Comparison of ENCODE assay signal across 1 cellular context in the genomic region with DNA sequence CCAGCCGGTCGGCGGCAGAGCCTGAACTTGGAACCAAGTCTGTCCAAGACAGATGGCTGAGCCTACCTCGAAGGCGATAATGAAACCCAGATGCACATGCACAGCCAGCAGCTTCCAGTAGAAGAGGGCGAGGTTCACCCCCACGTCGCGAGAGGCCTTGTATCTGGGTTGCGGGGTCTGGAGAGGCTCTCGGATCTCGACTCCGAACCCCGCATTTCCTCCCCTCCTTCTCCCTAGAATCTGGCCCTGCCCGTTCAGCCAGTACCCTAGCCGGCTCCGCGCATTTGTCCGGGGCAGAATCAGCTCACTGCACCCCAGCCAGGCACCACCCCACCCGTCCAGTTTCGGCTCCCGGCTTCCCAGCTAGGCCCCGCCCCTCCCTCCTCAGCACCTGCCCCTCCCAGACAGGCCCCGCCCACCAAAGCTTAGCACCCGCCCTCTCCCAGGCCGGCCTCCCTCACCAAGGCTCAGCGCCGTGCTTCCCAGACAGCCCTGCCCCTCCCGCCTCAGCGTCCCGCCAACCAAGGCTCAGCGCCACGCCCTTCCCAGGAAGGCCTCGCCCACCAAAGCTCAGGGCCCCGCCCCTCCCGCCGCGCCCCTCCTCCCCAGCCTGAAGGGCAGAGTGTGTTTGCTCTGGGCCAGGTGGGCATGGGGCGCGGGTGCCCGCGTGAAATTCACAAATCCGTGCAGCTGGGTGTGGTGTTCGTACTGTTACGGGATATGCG.
TF ChIP-seq lines count a peak whose summit lies in the region.

No MANE protein-coding gene starts in this region.

TF ChIP-seq in K562, 482 proteins besides CTCF, POLR2A, EP300 and RAD21 (continued from another document and continues in another):
- TF ChIP-seq, protein P1, sequence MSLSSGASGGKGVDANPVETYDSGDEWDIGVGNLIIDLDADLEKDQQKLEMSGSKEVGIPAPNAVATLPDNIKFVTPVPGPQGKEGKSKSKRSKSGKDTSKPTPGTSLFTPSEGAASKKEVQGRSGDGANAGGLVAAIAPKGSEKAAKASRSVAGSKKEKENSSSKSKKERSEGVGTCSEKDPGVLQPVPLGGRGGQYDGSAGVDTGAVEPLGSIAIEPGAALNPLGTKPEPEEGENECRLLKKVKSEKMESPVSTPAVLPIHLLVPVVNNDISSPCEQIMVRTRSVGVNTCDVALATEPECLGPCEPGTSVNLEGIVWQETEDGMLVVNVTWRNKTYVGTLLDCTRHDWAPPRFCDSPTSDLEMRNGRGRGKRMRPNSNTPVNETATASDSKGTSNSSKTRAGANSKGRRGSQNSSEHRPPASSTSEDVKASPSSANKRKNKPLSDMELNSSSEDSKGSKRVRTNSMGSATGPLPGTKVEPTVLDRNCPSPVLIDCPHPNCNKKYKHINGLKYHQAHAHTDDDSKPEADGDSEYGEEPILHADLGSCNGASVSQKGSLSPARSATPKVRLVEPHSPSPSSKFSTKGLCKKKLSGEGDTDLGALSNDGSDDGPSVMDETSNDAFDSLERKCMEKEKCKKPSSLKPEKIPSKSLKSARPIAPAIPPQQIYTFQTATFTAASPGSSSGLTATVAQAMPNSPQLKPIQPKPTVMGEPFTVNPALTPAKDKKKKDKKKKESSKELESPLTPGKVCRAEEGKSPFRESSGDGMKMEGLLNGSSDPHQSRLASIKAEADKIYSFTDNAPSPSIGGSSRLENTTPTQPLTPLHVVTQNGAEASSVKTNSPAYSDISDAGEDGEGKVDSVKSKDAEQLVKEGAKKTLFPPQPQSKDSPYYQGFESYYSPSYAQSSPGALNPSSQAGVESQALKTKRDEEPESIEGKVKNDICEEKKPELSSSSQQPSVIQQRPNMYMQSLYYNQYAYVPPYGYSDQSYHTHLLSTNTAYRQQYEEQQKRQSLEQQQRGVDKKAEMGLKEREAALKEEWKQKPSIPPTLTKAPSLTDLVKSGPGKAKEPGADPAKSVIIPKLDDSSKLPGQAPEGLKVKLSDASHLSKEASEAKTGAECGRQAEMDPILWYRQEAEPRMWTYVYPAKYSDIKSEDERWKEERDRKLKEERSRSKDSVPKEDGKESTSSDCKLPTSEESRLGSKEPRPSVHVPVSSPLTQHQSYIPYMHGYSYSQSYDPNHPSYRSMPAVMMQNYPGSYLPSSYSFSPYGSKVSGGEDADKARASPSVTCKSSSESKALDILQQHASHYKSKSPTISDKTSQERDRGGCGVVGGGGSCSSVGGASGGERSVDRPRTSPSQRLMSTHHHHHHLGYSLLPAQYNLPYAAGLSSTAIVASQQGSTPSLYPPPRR (CRISPR knock-in tag; IDR thresholded peaks at IDR 0.05; ENCODE audit: borderline replicate concordance), result no peak
- TF ChIP-seq, protein P2, sequence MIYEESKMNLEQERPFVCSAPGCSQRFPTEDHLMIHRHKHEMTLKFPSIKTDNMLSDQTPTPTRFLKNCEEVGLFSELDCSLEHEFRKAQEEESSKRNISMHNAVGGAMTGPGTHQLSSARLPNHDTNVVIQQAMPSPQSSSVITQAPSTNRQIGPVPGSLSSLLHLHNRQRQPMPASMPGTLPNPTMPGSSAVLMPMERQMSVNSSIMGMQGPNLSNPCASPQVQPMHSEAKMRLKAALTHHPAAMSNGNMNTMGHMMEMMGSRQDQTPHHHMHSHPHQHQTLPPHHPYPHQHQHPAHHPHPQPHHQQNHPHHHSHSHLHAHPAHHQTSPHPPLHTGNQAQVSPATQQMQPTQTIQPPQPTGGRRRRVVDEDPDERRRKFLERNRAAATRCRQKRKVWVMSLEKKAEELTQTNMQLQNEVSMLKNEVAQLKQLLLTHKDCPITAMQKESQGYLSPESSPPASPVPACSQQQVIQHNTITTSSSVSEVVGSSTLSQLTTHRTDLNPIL (CRISPR knock-in tag; IDR thresholded peaks at IDR 0.05), result no peak
- TF ChIP-seq HDAC6 (IDR thresholded peaks at IDR 0.05; ENCODE audit: low read depth, low read length) (no peak), YY1 (IDR thresholded peaks at IDR 0.05; ENCODE audit: borderline replicate concordance in 1 of 3, control insufficient read depth in 1 of 3, extremely low read depth in 1 of 3, insufficient read depth in 3 of 3, insufficient read length in 1 of 3, insufficient replicate concordance in 2 of 3, low read depth in 1 of 3, low read length in 2 of 3) (peak in 2 of 3 experiments; percentile 16 to 78), JUNB (CRISPR knock-in tag; conservative IDR thresholded peaks at IDR 0.05) (no peak), ZNF143 (CRISPR knock-in tag; IDR thresholded peaks at IDR 0.05) (no peak), HOXB6 (CRISPR knock-in tag; IDR thresholded peaks at IDR 0.05; ENCODE audit: borderline replicate concordance) (no peak), NONO (IDR thresholded peaks at IDR 0.05; ENCODE audit: low read depth in 2 of 2, low read length in 1 of 2) (no peak), TRIM24 (IDR thresholded peaks at IDR 0.05) (peak in 1 of 2 experiments; percentile 61; a peak in 1 of 4 replicates), EGR1 (conservative IDR thresholded peaks at IDR 0.05) (no peak), RBBP5 (IDR thresholded peaks at IDR 0.05; ENCODE audit: borderline replicate concordance, insufficient read depth, low read length, poor library complexity, severe bottlenecking) (peak; percentile 30), ZNF41 (CRISPR knock-in tag; conservative IDR thresholded peaks at IDR 0.05) (no peak), RBFOX2 (IDR thresholded peaks at IDR 0.05; ENCODE audit: low read depth, low read length) (peak; percentile 48; the same call in 1 of the 2 replicates), ARID2 (IDR thresholded peaks at IDR 0.05) (no peak), ERF (CRISPR knock-in tag; IDR thresholded peaks at IDR 0.05) (no peak), ZNF778 (CRISPR knock-in tag; IDR thresholded peaks at IDR 0.05) (no peak), ZNF75A (CRISPR knock-in tag; IDR thresholded peaks at IDR 0.05) (no peak), HDAC2 (IDR thresholded peaks at IDR 0.05) (peak; percentile 41; the same call in 1 of the 2 replicates), KLF10 (CRISPR knock-in tag; IDR thresholded peaks at IDR 0.05) (no peak), ZNF444 (CRISPR knock-in tag; IDR thresholded peaks at IDR 0.05) (no peak), BRF1 (IDR thresholded peaks at IDR 0.05; ENCODE audit: borderline replicate concordance, extremely low read depth, insufficient read length) (no peak)
- TF ChIP-seq, protein P3, sequence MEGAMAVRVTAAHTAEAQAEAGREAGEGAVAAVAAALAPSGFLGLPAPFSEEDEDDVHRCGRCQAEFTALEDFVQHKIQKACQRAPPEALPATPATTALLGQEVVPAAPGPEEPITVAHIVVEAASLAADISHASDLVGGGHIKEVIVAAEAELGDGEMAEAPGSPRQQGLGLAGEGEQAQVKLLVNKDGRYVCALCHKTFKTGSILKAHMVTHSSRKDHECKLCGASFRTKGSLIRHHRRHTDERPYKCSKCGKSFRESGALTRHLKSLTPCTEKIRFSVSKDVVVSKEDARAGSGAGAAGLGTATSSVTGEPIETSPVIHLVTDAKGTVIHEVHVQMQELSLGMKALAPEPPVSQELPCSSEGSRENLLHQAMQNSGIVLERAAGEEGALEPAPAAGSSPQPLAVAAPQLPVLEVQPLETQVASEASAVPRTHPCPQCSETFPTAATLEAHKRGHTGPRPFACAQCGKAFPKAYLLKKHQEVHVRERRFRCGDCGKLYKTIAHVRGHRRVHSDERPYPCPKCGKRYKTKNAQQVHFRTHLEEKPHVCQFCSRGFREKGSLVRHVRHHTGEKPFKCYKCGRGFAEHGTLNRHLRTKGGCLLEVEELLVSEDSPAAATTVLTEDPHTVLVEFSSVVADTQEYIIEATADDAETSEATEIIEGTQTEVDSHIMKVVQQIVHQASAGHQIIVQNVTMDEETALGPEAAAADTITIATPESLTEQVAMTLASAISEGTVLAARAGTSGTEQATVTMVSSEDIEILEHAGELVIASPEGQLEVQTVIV (CRISPR knock-in tag; IDR thresholded peaks at IDR 0.05; ENCODE audit: borderline replicate concordance), result no peak
- TF ChIP-seq, protein P4, sequence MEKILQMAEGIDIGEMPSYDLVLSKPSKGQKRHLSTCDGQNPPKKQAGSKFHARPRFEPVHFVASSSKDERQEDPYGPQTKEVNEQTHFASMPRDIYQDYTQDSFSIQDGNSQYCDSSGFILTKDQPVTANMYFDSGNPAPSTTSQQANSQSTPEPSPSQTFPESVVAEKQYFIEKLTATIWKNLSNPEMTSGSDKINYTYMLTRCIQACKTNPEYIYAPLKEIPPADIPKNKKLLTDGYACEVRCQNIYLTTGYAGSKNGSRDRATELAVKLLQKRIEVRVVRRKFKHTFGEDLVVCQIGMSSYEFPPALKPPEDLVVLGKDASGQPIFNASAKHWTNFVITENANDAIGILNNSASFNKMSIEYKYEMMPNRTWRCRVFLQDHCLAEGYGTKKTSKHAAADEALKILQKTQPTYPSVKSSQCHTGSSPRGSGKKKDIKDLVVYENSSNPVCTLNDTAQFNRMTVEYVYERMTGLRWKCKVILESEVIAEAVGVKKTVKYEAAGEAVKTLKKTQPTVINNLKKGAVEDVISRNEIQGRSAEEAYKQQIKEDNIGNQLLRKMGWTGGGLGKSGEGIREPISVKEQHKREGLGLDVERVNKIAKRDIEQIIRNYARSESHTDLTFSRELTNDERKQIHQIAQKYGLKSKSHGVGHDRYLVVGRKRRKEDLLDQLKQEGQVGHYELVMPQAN (IDR thresholded peaks at IDR 0.05; ENCODE audit: borderline replicate concordance), result peak; percentile 29; the same call in 1 of the 2 replicates
- TF ChIP-seq, protein P5, sequence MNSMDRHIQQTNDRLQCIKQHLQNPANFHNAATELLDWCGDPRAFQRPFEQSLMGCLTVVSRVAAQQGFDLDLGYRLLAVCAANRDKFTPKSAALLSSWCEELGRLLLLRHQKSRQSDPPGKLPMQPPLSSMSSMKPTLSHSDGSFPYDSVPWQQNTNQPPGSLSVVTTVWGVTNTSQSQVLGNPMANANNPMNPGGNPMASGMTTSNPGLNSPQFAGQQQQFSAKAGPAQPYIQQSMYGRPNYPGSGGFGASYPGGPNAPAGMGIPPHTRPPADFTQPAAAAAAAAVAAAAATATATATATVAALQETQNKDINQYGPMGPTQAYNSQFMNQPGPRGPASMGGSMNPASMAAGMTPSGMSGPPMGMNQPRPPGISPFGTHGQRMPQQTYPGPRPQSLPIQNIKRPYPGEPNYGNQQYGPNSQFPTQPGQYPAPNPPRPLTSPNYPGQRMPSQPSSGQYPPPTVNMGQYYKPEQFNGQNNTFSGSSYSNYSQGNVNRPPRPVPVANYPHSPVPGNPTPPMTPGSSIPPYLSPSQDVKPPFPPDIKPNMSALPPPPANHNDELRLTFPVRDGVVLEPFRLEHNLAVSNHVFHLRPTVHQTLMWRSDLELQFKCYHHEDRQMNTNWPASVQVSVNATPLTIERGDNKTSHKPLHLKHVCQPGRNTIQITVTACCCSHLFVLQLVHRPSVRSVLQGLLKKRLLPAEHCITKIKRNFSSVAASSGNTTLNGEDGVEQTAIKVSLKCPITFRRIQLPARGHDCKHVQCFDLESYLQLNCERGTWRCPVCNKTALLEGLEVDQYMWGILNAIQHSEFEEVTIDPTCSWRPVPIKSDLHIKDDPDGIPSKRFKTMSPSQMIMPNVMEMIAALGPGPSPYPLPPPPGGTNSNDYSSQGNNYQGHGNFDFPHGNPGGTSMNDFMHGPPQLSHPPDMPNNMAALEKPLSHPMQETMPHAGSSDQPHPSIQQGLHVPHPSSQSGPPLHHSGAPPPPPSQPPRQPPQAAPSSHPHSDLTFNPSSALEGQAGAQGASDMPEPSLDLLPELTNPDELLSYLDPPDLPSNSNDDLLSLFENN (IDR thresholded peaks at IDR 0.05; ENCODE audit: low read depth in 2 of 2, low read length in 2 of 2), result no peak
- TF ChIP-seq, protein P6, sequence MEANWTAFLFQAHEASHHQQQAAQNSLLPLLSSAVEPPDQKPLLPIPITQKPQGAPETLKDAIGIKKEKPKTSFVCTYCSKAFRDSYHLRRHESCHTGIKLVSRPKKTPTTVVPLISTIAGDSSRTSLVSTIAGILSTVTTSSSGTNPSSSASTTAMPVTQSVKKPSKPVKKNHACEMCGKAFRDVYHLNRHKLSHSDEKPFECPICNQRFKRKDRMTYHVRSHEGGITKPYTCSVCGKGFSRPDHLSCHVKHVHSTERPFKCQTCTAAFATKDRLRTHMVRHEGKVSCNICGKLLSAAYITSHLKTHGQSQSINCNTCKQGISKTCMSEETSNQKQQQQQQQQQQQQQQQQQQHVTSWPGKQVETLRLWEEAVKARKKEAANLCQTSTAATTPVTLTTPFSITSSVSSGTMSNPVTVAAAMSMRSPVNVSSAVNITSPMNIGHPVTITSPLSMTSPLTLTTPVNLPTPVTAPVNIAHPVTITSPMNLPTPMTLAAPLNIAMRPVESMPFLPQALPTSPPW (CRISPR knock-in tag; IDR thresholded peaks at IDR 0.05), result peak; percentile 83
- TF ChIP-seq, protein P7, sequence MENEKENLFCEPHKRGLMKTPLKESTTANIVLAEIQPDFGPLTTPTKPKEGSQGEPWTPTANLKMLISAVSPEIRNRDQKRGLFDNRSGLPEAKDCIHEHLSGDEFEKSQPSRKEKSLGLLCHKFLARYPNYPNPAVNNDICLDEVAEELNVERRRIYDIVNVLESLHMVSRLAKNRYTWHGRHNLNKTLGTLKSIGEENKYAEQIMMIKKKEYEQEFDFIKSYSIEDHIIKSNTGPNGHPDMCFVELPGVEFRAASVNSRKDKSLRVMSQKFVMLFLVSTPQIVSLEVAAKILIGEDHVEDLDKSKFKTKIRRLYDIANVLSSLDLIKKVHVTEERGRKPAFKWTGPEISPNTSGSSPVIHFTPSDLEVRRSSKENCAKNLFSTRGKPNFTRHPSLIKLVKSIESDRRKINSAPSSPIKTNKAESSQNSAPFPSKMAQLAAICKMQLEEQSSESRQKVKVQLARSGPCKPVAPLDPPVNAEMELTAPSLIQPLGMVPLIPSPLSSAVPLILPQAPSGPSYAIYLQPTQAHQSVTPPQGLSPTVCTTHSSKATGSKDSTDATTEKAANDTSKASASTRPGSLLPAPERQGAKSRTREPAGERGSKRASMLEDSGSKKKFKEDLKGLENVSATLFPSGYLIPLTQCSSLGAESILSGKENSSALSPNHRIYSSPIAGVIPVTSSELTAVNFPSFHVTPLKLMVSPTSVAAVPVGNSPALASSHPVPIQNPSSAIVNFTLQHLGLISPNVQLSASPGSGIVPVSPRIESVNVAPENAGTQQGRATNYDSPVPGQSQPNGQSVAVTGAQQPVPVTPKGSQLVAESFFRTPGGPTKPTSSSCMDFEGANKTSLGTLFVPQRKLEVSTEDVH (IDR thresholded peaks at IDR 0.05; ENCODE audit: low read depth, partially characterized antibody), result peak; percentile 25
- TF ChIP-seq, protein P8, sequence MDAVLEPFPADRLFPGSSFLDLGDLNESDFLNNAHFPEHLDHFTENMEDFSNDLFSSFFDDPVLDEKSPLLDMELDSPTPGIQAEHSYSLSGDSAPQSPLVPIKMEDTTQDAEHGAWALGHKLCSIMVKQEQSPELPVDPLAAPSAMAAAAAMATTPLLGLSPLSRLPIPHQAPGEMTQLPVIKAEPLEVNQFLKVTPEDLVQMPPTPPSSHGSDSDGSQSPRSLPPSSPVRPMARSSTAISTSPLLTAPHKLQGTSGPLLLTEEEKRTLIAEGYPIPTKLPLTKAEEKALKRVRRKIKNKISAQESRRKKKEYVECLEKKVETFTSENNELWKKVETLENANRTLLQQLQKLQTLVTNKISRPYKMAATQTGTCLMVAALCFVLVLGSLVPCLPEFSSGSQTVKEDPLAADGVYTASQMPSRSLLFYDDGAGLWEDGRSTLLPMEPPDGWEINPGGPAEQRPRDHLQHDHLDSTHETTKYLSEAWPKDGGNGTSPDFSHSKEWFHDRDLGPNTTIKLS (IDR thresholded peaks at IDR 0.05; ENCODE audit: borderline replicate concordance, low read depth), result peak; percentile 37; the same call in 1 of the 2 replicates
- TF ChIP-seq, protein P9, sequence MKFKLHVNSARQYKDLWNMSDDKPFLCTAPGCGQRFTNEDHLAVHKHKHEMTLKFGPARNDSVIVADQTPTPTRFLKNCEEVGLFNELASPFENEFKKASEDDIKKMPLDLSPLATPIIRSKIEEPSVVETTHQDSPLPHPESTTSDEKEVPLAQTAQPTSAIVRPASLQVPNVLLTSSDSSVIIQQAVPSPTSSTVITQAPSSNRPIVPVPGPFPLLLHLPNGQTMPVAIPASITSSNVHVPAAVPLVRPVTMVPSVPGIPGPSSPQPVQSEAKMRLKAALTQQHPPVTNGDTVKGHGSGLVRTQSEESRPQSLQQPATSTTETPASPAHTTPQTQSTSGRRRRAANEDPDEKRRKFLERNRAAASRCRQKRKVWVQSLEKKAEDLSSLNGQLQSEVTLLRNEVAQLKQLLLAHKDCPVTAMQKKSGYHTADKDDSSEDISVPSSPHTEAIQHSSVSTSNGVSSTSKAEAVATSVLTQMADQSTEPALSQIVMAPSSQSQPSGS (CRISPR knock-in tag; IDR thresholded peaks at IDR 0.05), result no peak
